12 cellular contexts compared by ENCODE assay signal in the genomic region with DNA sequence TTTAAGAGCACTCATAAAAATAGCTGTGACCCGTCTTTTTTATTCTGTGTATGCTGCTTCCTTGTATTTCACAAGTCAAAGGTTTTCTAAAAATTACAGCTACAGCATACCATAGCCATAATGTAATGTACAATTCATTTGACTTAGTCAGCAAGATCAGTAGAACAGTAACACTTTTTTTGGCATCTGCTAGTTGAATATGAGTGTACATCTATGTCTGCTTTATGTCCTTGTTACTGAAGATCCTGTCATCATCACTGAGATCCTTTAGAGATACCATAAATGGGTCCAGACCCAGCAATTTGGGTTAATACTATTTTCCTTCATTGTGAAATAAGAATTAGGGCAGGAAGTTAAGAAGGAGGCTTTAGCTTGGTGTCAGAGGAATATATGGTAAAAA. TPM values are rescaled to one million over a fixed set of nuclear protein-coding genes. Genes with fewer than 3 reads are reported as not detected.
DNase-seq lines count a peak whose midpoint lies in the region; ATAC-seq, FAIRE-seq and TF ChIP-seq lines count a peak whose summit lies in the region.
"Had no signal": no experiment of that assay in that cellular context is flagged by ENCODE, and none has a peak within 500 bp of the region (broad histone marks: within the 10 kb centered on the region; RNA-seq: fewer than 3 reads in every experiment).

No MANE protein-coding gene starts in this region.

- H3K9me3 ChIP-seq in endothelial cell of umbilical vein (replicated peaks; ENCODE audit: control insufficient read depth, insufficient read depth, low read length) (no peaks in the 10 kb centered on the region), muscle layer of colon (ENCODE audit: low read length) (no peaks in the 10 kb centered on the region), small intestine (ENCODE audit: control insufficient read depth, low read depth) (no peaks in the 10 kb centered on the region)

- BruUV-seq in endothelial cell of umbilical vein (replicated peaks; lab: Mats Ljungman, UMichigan), result no TSS peak

- peak; percentile 81 for DNase-seq in A172 (ENCODE audit: low spot score)
- DNase-seq in NCI-H226, result peak; percentile 81
- peak; percentile 32 for DNase-seq in endothelial cell of umbilical vein (ENCODE audit: low read depth, low spot score)
- no peak for DNase-seq in small intestine
- DNase-seq: activated effector memory CD4-positive, alpha-beta T cell treated with Interleukin-2 at 50 U/mL for 16 hours; naive thymus-derived CD8-positive, alpha-beta T cell; NCI-H2227 treated with DMSO at 0.1 percent for 48 hours; T-helper 9 cell had no signal

- no peak overlapping the region for H3K4me3 ChIP-seq in endothelial cell of umbilical vein (replicated peaks in 1 of 3; ENCODE audit: insufficient read depth in 1 of 3, low read depth in 1 of 3, low read length in 3 of 3)
- H3K4me3 ChIP-seq in muscle layer of colon (ENCODE audit: low read depth in 1 of 2, low read length in 2 of 2), result no peak overlapping the region
- no peak overlapping the region for H3K4me3 ChIP-seq in small intestine (ENCODE audit: low read depth in 1 of 2, low read length in 2 of 2)

- H3K27ac ChIP-seq in endothelial cell of umbilical vein (ENCODE audit: insufficient read depth, low read depth, low read length) (peak overlapping the region; percentile 2), muscle layer of colon (ENCODE audit: low read depth, low read length) (peak overlapping the region; percentile 52), small intestine (ENCODE audit: low read depth in 1 of 2, low read length in 1 of 2) (no peak overlapping the region)

- no peak overlapping the region for H3K9ac ChIP-seq in endothelial cell of umbilical vein (replicated peaks; ENCODE audit: extremely low read depth, insufficient read depth, low read length)
- H3K9ac ChIP-seq in muscle layer of colon (ENCODE audit: low read length), result no peak overlapping the region

- CTCF ChIA-PET in endothelial cell of umbilical vein (lab: Charles Lee), result interaction anchor here (0.8 to 5.2 kb wide), 9 partner anchors 9 to 394 kb away, joined by 3 to 38 read pairs (median 6); no protein-coding TSS in a partner anchor

- TF ChIP-seq CTCF in endothelial cell of umbilical vein (IDR thresholded peaks at IDR 0.05; ENCODE audit: extremely low read depth in 1 of 2, insufficient read depth in 1 of 2, low read depth in 1 of 2, low read length in 2 of 2), result no peak

- H3K36me3 ChIP-seq in endothelial cell of umbilical vein (ENCODE audit: control insufficient read depth in 2 of 2, extremely low read depth in 1 of 2, insufficient read depth in 2 of 2, low read length in 2 of 2), result peaks cover 3 to 6% of the 10 kb centered on the region in 2 experiments
- H3K36me3 ChIP-seq in muscle layer of colon (ENCODE audit: insufficient read depth, low read length), result peaks cover 23% of the 10 kb centered on the region
- H3K36me3 ChIP-seq in small intestine (ENCODE audit: control insufficient read depth in 2 of 2, insufficient read depth in 2 of 2, low read length in 2 of 2), result peaks cover 0 to 2% of the 10 kb centered on the region in 2 donors

- FAIRE-seq in endothelial cell of umbilical vein (lab: Jason Lieb, UNC) (peak; percentile 58), small intestine (lab: Jason Lieb, UNC) (no peak)

- H3K27me3 ChIP-seq in endothelial cell of umbilical vein (ENCODE audit: control insufficient read depth in 2 of 2, insufficient read depth in 2 of 2, low read length in 2 of 2) (no peaks in the 10 kb centered on the region), muscle layer of colon (ENCODE audit: control insufficient read depth in 1 of 2, insufficient read depth in 2 of 2, low read length in 2 of 2) (no peaks in the 10 kb centered on the region), small intestine (ENCODE audit: control insufficient read depth in 2 of 2, insufficient read depth in 2 of 2, low read length in 2 of 2) (no peaks in the 10 kb centered on the region)

- no peak overlapping the region for H2AFZ ChIP-seq in endothelial cell of umbilical vein (ENCODE audit: low read depth, low read length)

- H3K4me1 ChIP-seq in endothelial cell of umbilical vein (ENCODE audit: control insufficient read depth, extremely low read depth, insufficient read depth, low read length) (peaks cover 26% of the 10 kb centered on the region), muscle layer of colon (ENCODE audit: insufficient read depth, low read length) (peaks cover 74% of the 10 kb centered on the region), small intestine (ENCODE audit: control insufficient read depth in 2 of 2, insufficient read depth in 1 of 2, low read depth in 1 of 2, low read length in 1 of 2) (peaks cover 0 to 8% of the 10 kb centered on the region in 2 donors)

- dilution Hi-C loops in endothelial cell of umbilical vein (cut with MboI; ENCODE audit: extremely low pct_ligation_motif_present, low sequenced_read_pairs), result no loop called here

- TF ChIP-seq POLR2A in endothelial cell of umbilical vein (IDR thresholded peaks at IDR 0.05; ENCODE audit: low read depth, low read length), result no peak

- peaks cover 43% of the 10 kb centered on the region for H3K79me2 ChIP-seq in endothelial cell of umbilical vein (ENCODE audit: control insufficient read depth, insufficient read depth, low read length)

- intact Hi-C loops in endothelial cell of umbilical vein (cut with micrococcal nuclease), result no loop called here

- POLR2A ChIA-PET in endothelial cell of umbilical vein (lab: Charles Lee), result no interaction called here

- WGBS in small intestine, 3 donors, result 17 to 45% (median 30%) methylated on average over 1 of the region's 1 CpG

- H3K4me2 ChIP-seq in endothelial cell of umbilical vein (ENCODE audit: insufficient read depth, low read length), result no peak overlapping the region

- H3K9me1 ChIP-seq in endothelial cell of umbilical vein (replicated peaks; ENCODE audit: control insufficient read depth, extremely low read depth, insufficient read depth, low read length), result no peaks in the 10 kb centered on the region

- no peaks in the 10 kb centered on the region for H4K20me1 ChIP-seq in endothelial cell of umbilical vein (replicated peaks; ENCODE audit: control insufficient read depth, extremely low read depth, insufficient read depth, low read length)

- ATAC-seq in HG02938 (IDR thresholded peaks at IDR 0.05; ENCODE audit: unreplicated experiment) (no peak), GM21447 (IDR thresholded peaks at IDR 0.05; ENCODE audit: unreplicated experiment) (no peak), HG02610 (IDR thresholded peaks at IDR 0.05; ENCODE audit: unreplicated experiment) (no peak)
- ATAC-seq: naive thymus-derived CD8-positive, alpha-beta T cell had no signal

TF ChIP-seq in endothelial cell of umbilical vein, 7 proteins besides CTCF, POLR2A, EP300 and RAD21:
- peak; percentile 15 for TF ChIP-seq JUN (IDR thresholded peaks at IDR 0.05; ENCODE audit: borderline replicate concordance, insufficient read depth, insufficient read length, low read depth)
- no peak for TF ChIP-seq GATA2 (IDR thresholded peaks at IDR 0.05; ENCODE audit: insufficient read depth, insufficient read length, low read depth, low read length)

RNA-seq across cellular contexts. Expression of gene CMSS1, which starts 42.2 kb away (rescaled TPM):
- 48.6 and 56.2 TPM in 2 replicates for total RNA-seq in A172 (2014; rRNA removed; shearing (Covaris generic))
- total RNA-seq in endothelial cell of umbilical vein, result 60.6 and 61.9 TPM in 2 replicates
- 8.2 and 9.7 TPM in 2 replicates for polyA plus RNA-seq in endothelial cell of umbilical vein
- polyA plus RNA-seq in endothelial cell of umbilical vein (2011; cell fraction: cytosol; rRNA removed), result 21.4 and 22.3 TPM in 2 replicates
- polyA plus RNA-seq in endothelial cell of umbilical vein (2011; cell fraction: nucleus; rRNA removed), result 15.9 and 18.1 TPM in 2 replicates
- 31.3 and 64.7 TPM in 2 replicates for polyA plus RNA-seq in endothelial cell of umbilical vein (2012)
- 6.0 and 8.6 TPM in 2 replicates for polyA minus RNA-seq in endothelial cell of umbilical vein
- polyA minus RNA-seq in endothelial cell of umbilical vein (2011; cell fraction: cytosol; rRNA and poly(A)+ RNA removed), result 27.2 TPM
- 28.2 and 35.4 TPM in 2 replicates for polyA minus RNA-seq in endothelial cell of umbilical vein (2011; cell fraction: nucleus; rRNA and poly(A)+ RNA removed)
- polyA plus RNA-seq in small intestine, result 10 to 100 TPM in 1 of 3 donors, 1 to 10 TPM in 2; 1.6 to 24.0 (median 6.2) TPM

Comparison
In these comparisons a context has a peak if more than half of its experiments do, and no peak if none do; other contexts are left out.
1. H3K27ac ChIP-seq: peak in endothelial cell of umbilical vein (single experiment) and muscle layer of colon (single experiment); none in small intestine (0 of 2).